32 cellular contexts compared by ENCODE assay signal in genomic region chrX:148813422-148813821, GRCh38.
"Had no signal": no experiment of that assay in that cellular context is flagged by ENCODE, and none has a peak within 500 bp of the region (broad histone marks: within the 10 kb centered on the region; RNA-seq: fewer than 3 reads in every experiment).

No MANE protein-coding gene starts in this region.

- H3K9me3 ChIP-seq: ascending aorta, colonic mucosa, gastrocnemius medialis, heart left ventricle had no signal

- H3K4me3 ChIP-seq: ascending aorta, colonic mucosa, gastrocnemius medialis, heart left ventricle, hepatocyte had no signal

- H3K4me3 Mint-ChIP-seq: activated B cell treated with CpG ODN at 0.5 μM for 24 hours; activated CD4-positive, alpha-beta memory T cell treated with anti-CD3 and anti-CD28 coated beads for 36 hours; activated CD8-positive, alpha-beta memory T cell treated with anti-CD3 and anti-CD28 coated beads, Interleukin-2, amount 10 ng/mL, durations not matched to agents 7 days and 5 days; activated CD8-positive, alpha-beta T cell treated with anti-CD3 and anti-CD28 coated beads, Interleukin-2, amount 10 ng/mL, durations not matched to agents 7 days and 5 days; activated naive CD4-positive, alpha-beta T cell treated with anti-CD3 and anti-CD28 coated beads for 36 hours; activated naive CD4-positive, alpha-beta T cell treated with anti-CD3 and anti-CD28 coated beads, Interleukin-2, amount 50 U/mL, for 24 hours; activated naive CD8-positive, alpha-beta T cell treated with anti-CD3 and anti-CD28 coated beads, Interleukin-2, amount 10 ng/mL, durations not matched to agents 7 days and 5 days; activated T-cell treated with anti-CD3 and anti-CD28 coated beads, Interleukin-2, amount 50 U/mL, for 24 hours; activated T-helper 1 cell treated with anti-CD3 and anti-CD28 coated beads, Interleukin-12 subunit alpha, Interleukin-12 subunit beta, Interleukin-2, Interleukin-4 antibody, amounts not matched to agents 30 ng/mL and 10 ng/mL and 1 ng/mL, durations not matched to agents 14 hours and 24 hours and 36 hours; brain; T-helper 17 cell; T-helper 2 cell treated with Interferon-gamma antibody and Interleukin-4, amounts not matched to agents 5 μg/mL and 100 μg/mL, for 36 hours had no signal

- H3K4me1 Mint-ChIP-seq: activated B cell treated with CpG ODN at 0.5 μM for 24 hours; activated CD8-positive, alpha-beta memory T cell treated with anti-CD3 and anti-CD28 coated beads, Interleukin-2, amount 10 ng/mL, durations not matched to agents 7 days and 5 days; activated naive CD4-positive, alpha-beta T cell treated with anti-CD3 and anti-CD28 coated beads, Interleukin-2, amount 50 U/mL, for 24 hours; activated naive CD8-positive, alpha-beta T cell treated with anti-CD3 and anti-CD28 coated beads, Interleukin-2, amount 10 ng/mL, durations not matched to agents 7 days and 5 days; T-helper 17 cell had no signal

- H3K79me2 ChIP-seq: hepatocyte had no signal

- ATAC-seq: activated CD4-positive, CD25-positive, alpha-beta regulatory T cell treated with anti-CD3 and anti-CD28 coated beads, Interleukin-2, amount 50 U/mL, for 24 hours; activated CD8-positive, alpha-beta memory T cell treated with anti-CD3 and anti-CD28 coated beads, Interleukin-2, amount 10 ng/mL, durations not matched to agents 7 days and 5 days; activated CD8-positive, alpha-beta T cell treated with anti-CD3 and anti-CD28 coated beads, Interleukin-2, amount 10 ng/mL, durations not matched to agents 7 days and 5 days; esophagus mucosa; gastrocnemius medialis; heart left ventricle; T-helper 17 cell had no signal

- H3K4me1 ChIP-seq: ascending aorta, colonic mucosa, gastrocnemius medialis, heart left ventricle had no signal

- DNase-seq: activated B cell treated with CpG ODN at 0.5 μM for 24 hours; activated CD4-positive, alpha-beta memory T cell treated with anti-CD3 and anti-CD28 coated beads for 36 hours; activated CD4-positive, alpha-beta T cell treated with anti-CD3 and anti-CD28 coated beads for 48 hours; activated CD4-positive, alpha-beta T cell treated with anti-CD3 and anti-CD28 coated beads, Interleukin-2, amount 50 U/mL, for 1 hour; activated CD8-positive, alpha-beta memory T cell treated with anti-CD3 and anti-CD28 coated beads, Interleukin-2, amount 10 ng/mL, durations not matched to agents 7 days and 5 days; activated CD8-positive, alpha-beta memory T cell treated with anti-CD3 and anti-CD28 coated beads, Interleukin-2, amount 50 U/mL, for 4 hours; activated CD8-positive, alpha-beta T cell treated with anti-CD3 and anti-CD28 coated beads, Interleukin-2, amount 10 ng/mL, durations not matched to agents 7 days and 5 days; activated effector memory CD4-positive, alpha-beta T cell treated with anti-CD3 and anti-CD28 coated beads, Interleukin-2, amount 50 U/mL, for 16 hours; activated naive CD4-positive, alpha-beta T cell treated with anti-CD3 and anti-CD28 coated beads for 36 hours; activated naive CD8-positive, alpha-beta T cell treated with anti-CD3 and anti-CD28 coated beads, Interleukin-2, amount 10 ng/mL, durations not matched to agents 7 days and 5 days; activated T-cell treated with anti-CD3 and anti-CD28 coated beads for 4 hours; activated T-cell treated with anti-CD3 and anti-CD28 coated beads, Interleukin-2, amount 50 U/mL, for 24 hours; caudate nucleus; colonic mucosa; effector CD8-positive, alpha-beta T cell; foreskin fibroblast; gastrocnemius medialis; glutamatergic neuron; heart left ventricle; T-helper 1 cell; T-helper 17 cell; T1000; WERI-Rb-1 had no signal

- H3K27ac Mint-ChIP-seq: activated B cell treated with CpG ODN at 0.5 μM for 24 hours; activated CD4-positive, alpha-beta memory T cell treated with anti-CD3 and anti-CD28 coated beads for 36 hours; activated CD8-positive, alpha-beta memory T cell treated with anti-CD3 and anti-CD28 coated beads, Interleukin-2, amount 10 ng/mL, durations not matched to agents 7 days and 5 days; activated CD8-positive, alpha-beta T cell treated with anti-CD3 and anti-CD28 coated beads, Interleukin-2, amount 10 ng/mL, durations not matched to agents 7 days and 5 days; activated naive CD4-positive, alpha-beta T cell treated with anti-CD3 and anti-CD28 coated beads for 36 hours; activated naive CD4-positive, alpha-beta T cell treated with anti-CD3 and anti-CD28 coated beads, Interleukin-2, amount 50 U/mL, for 24 hours; activated naive CD8-positive, alpha-beta T cell treated with anti-CD3 and anti-CD28 coated beads, Interleukin-2, amount 10 ng/mL, durations not matched to agents 7 days and 5 days; activated T-cell treated with anti-CD3 and anti-CD28 coated beads, Interleukin-2, amount 50 U/mL, for 24 hours; activated T-helper 1 cell treated with anti-CD3 and anti-CD28 coated beads, Interleukin-12 subunit alpha, Interleukin-12 subunit beta, Interleukin-2, Interleukin-4 antibody, amounts not matched to agents 30 ng/mL and 10 ng/mL and 1 ng/mL, durations not matched to agents 14 hours and 24 hours and 36 hours; activated T-helper 2 cell treated with anti-CD3 and anti-CD28 coated beads, Interferon-gamma antibody, Interleukin-2, Interleukin-4, amounts not matched to agents 10 μg/mL and 5 μg/mL and 100 μg/mL, durations not matched to agents 14 hours and 24 hours and 36 hours; T-helper 17 cell; T-helper 2 cell treated with Interferon-gamma antibody and Interleukin-4, amounts not matched to agents 5 μg/mL and 100 μg/mL, for 36 hours had no signal

- H3K36me3 ChIP-seq: ascending aorta, colonic mucosa, gastrocnemius medialis, heart left ventricle, WERI-Rb-1 had no signal

- H2AFZ ChIP-seq: hepatocyte had no signal

- H3K27ac ChIP-seq: ascending aorta, colonic mucosa, gastrocnemius medialis, heart left ventricle, hepatocyte, WERI-Rb-1 had no signal

- H3K9me3 Mint-ChIP-seq: activated B cell treated with CpG ODN at 0.5 μM for 24 hours; activated CD4-positive, alpha-beta memory T cell treated with anti-CD3 and anti-CD28 coated beads for 36 hours; activated naive CD4-positive, alpha-beta T cell treated with anti-CD3 and anti-CD28 coated beads for 36 hours; activated naive CD4-positive, alpha-beta T cell treated with anti-CD3 and anti-CD28 coated beads, Interleukin-2, amount 50 U/mL, for 24 hours; activated T-cell treated with anti-CD3 and anti-CD28 coated beads, Interleukin-2, amount 50 U/mL, for 24 hours; activated T-helper 1 cell treated with anti-CD3 and anti-CD28 coated beads, Interleukin-12 subunit alpha, Interleukin-12 subunit beta, Interleukin-2, Interleukin-4 antibody, amounts not matched to agents 30 ng/mL and 10 ng/mL and 1 ng/mL, durations not matched to agents 14 hours and 24 hours and 36 hours; activated T-helper 2 cell treated with anti-CD3 and anti-CD28 coated beads, Interferon-gamma antibody, Interleukin-2, Interleukin-4, amounts not matched to agents 10 μg/mL and 5 μg/mL and 100 μg/mL, durations not matched to agents 14 hours and 24 hours and 36 hours; T-helper 2 cell treated with Interferon-gamma antibody and Interleukin-4, amounts not matched to agents 5 μg/mL and 100 μg/mL, for 36 hours had no signal

- H3K27me3 ChIP-seq: ascending aorta, colonic mucosa, gastrocnemius medialis, heart left ventricle, hepatocyte had no signal

- H3K4me2 ChIP-seq: hepatocyte had no signal

- H3K36me3 Mint-ChIP-seq: activated CD4-positive, alpha-beta memory T cell treated with anti-CD3 and anti-CD28 coated beads for 36 hours; activated CD8-positive, alpha-beta memory T cell treated with anti-CD3 and anti-CD28 coated beads, Interleukin-2, amount 10 ng/mL, durations not matched to agents 7 days and 5 days; activated naive CD8-positive, alpha-beta T cell treated with anti-CD3 and anti-CD28 coated beads, Interleukin-2, amount 10 ng/mL, durations not matched to agents 7 days and 5 days; brain had no signal

- H3K27me3 Mint-ChIP-seq: activated B cell treated with CpG ODN at 0.5 μM for 24 hours; activated CD4-positive, alpha-beta memory T cell treated with anti-CD3 and anti-CD28 coated beads for 36 hours; activated CD8-positive, alpha-beta memory T cell treated with anti-CD3 and anti-CD28 coated beads, Interleukin-2, amount 10 ng/mL, durations not matched to agents 7 days and 5 days; activated naive CD4-positive, alpha-beta T cell treated with anti-CD3 and anti-CD28 coated beads, Interleukin-2, amount 50 U/mL, for 24 hours; activated naive CD8-positive, alpha-beta T cell treated with anti-CD3 and anti-CD28 coated beads, Interleukin-2, amount 10 ng/mL, durations not matched to agents 7 days and 5 days; T-helper 17 cell had no signal
